In genomic region chr1:101346419-101346818, GRCh38 we compare ENCODE assay signal across 15 cellular contexts.
DNase-seq lines count a peak whose midpoint lies in the region; ATAC-seq, FAIRE-seq and TF ChIP-seq lines count a peak whose summit lies in the region.
"Had no signal": no experiment of that assay in that cellular context is flagged by ENCODE, and none has a peak within 500 bp of the region (broad histone marks: within the 10 kb centered on the region; RNA-seq: fewer than 3 reads in every experiment).

No MANE protein-coding gene starts in this region.

- H3K9ac ChIP-seq in PC-3 (ENCODE audit: low read length) (no peak overlapping the region), GM12878 (ENCODE audit: control insufficient read depth, insufficient read depth, low read length) (no peak overlapping the region)

- peaks cover 12 to 27% (median 17%) of the 10 kb centered on the region in 4 donors for H3K4me1 Mint-ChIP-seq in CD4-positive, CD25-positive, alpha-beta regulatory T cell
- H3K4me1 Mint-ChIP-seq in CD8-positive, alpha-beta memory T cell: peaks cover 34 to 61% (median 45%) of the 10 kb centered on the region in 3 donors
- H3K4me1 Mint-ChIP-seq in activated T-helper 2 cell treated with anti-CD3 and anti-CD28 coated beads, Interferon-gamma antibody, Interleukin-2, Interleukin-4, amounts not matched to agents 10 μg/mL and 5 μg/mL and 100 μg/mL, durations not matched to agents 14 hours and 24 hours and 36 hours (ENCODE audit: low read depth): peaks cover 33% of the 10 kb centered on the region

- TF ChIP-seq EP300 in GM12878 (IDR thresholded peaks at IDR 0.05; ENCODE audit: borderline replicate concordance in 1 of 2, control insufficient read depth in 1 of 2, low read depth in 2 of 2, low read length in 2 of 2): no peak

- H2AFZ ChIP-seq in PC-3 (ENCODE audit: low read length) (no peak overlapping the region), GM12878 (ENCODE audit: control insufficient read depth, low read depth, low read length) (peak overlapping the region; percentile 45)

- TF ChIP-seq POLR2A in GM12878 (IDR thresholded peaks at IDR 0.05; ENCODE audit: low read depth, low read length): no peak

- intact Hi-C loops in PC-3 (cut with micrococcal nuclease) (no loop called here), GM12878 (cut with micrococcal nuclease; ENCODE audit: unreplicated experiment) (no loop called here)
- intact Hi-C loops in activated T-helper 2 cell treated with anti-CD3 and anti-CD28 coated beads, Interferon-gamma antibody, Interleukin-2, Interleukin-4, amounts not matched to agents 10 μg/mL and 5 μg/mL and 100 μg/mL, durations not matched to agents 14 hours and 24 hours and 36 hours (cut with micrococcal nuclease): no loop called here

- TF ChIP-seq CTCF in PC-3 (conservative IDR thresholded peaks at IDR 0.05; ENCODE audit: low read depth, low read length): no peak
- TF ChIP-seq CTCF in GM12878 (IDR thresholded peaks at IDR 0.05 in 2 of 3, conservative IDR thresholded peaks at IDR 0.05 in 1 of 3; ENCODE audit: control insufficient read depth in 2 of 3, extremely low read depth in 1 of 3, insufficient read depth in 1 of 3, low read depth in 3 of 3, low read length in 3 of 3): no peak

- RAD21 ChIA-PET in GM12878 (lab: Charles Lee; ENCODE audit: unreplicated experiment): interaction anchor here (0.9 to 2.2 kb wide), 4 partner anchors 8 to 92 kb away, joined by 3 to 8 read pairs (median 4); no protein-coding TSS in a partner anchor

- H3K36me3 Mint-ChIP-seq in CD4-positive, CD25-positive, alpha-beta regulatory T cell: no peaks in the 10 kb centered on the region
- H3K36me3 Mint-ChIP-seq in CD8-positive, alpha-beta memory T cell: peaks cover 0 to 16% (median 0%) of the 10 kb centered on the region in 3 donors
- H3K36me3 Mint-ChIP-seq in activated T-helper 2 cell treated with anti-CD3 and anti-CD28 coated beads, Interferon-gamma antibody, Interleukin-2, Interleukin-4, amounts not matched to agents 10 μg/mL and 5 μg/mL and 100 μg/mL, durations not matched to agents 14 hours and 24 hours and 36 hours (ENCODE audit: low read depth): no peaks in the 10 kb centered on the region
- H3K36me3 Mint-ChIP-seq: mesothelial cell of epicardium had no signal

- no peak for TF ChIP-seq RAD21 in GM12878 (IDR thresholded peaks at IDR 0.05; ENCODE audit: insufficient read depth, low read depth, low read length)

- peaks cover 28% of the 10 kb centered on the region for H3K27me3 Mint-ChIP-seq in CD4-positive, CD25-positive, alpha-beta regulatory T cell
- no peaks in the 10 kb centered on the region for H3K27me3 Mint-ChIP-seq in CD8-positive, alpha-beta memory T cell
- peaks cover 18% of the 10 kb centered on the region for H3K27me3 Mint-ChIP-seq in activated T-helper 2 cell treated with anti-CD3 and anti-CD28 coated beads, Interferon-gamma antibody, Interleukin-2, Interleukin-4, amounts not matched to agents 10 μg/mL and 5 μg/mL and 100 μg/mL, durations not matched to agents 14 hours and 24 hours and 36 hours (ENCODE audit: low read depth)

- BruUV-seq in PC-3 (replicated peaks; lab: Mats Ljungman, UMichigan) (no TSS peak), GM12878 (replicated peaks; lab: Mats Ljungman, UMichigan) (no TSS peak)

- no peaks in the 10 kb centered on the region for H3K36me3 ChIP-seq in CD4-positive, CD25-positive, alpha-beta regulatory T cell (ENCODE audit: control insufficient read depth, insufficient read depth, low read length)
- no peaks in the 10 kb centered on the region for H3K36me3 ChIP-seq in CD8-positive, alpha-beta memory T cell (ENCODE audit: insufficient read depth, low read length)
- no peaks in the 10 kb centered on the region for H3K36me3 ChIP-seq in PC-3 (ENCODE audit: low read depth, low read length)
- no peaks in the 10 kb centered on the region for H3K36me3 ChIP-seq in GM12878 (ENCODE audit: control insufficient read depth in 2 of 2, insufficient read depth in 2 of 2, low read length in 1 of 2)
- H3K36me3 ChIP-seq: gastrocnemius medialis, neutrophil, thyroid gland had no signal

- H3F3A ChIP-seq in PC-3 (ENCODE audit: low read length, unreplicated experiment): no peaks in the 10 kb centered on the region

- ATAC-seq in CD4-positive, CD25-positive, alpha-beta regulatory T cell (ENCODE audit: low read depth in 2 of 2): no peak
- ATAC-seq in PC-3 (no peak), GM12878 (no peak)
- ATAC-seq: gastrocnemius medialis, left colon had no signal

- peaks cover 2% of the 10 kb centered on the region for H3K27me3 ChIP-seq in CD4-positive, CD25-positive, alpha-beta regulatory T cell (ENCODE audit: control insufficient read depth, insufficient read depth, low read length)
- no peaks in the 10 kb centered on the region for H3K27me3 ChIP-seq in CD8-positive, alpha-beta memory T cell (ENCODE audit: insufficient read depth, low read length, poor library complexity, severe bottlenecking)
- H3K27me3 ChIP-seq in PC-3 (ENCODE audit: low read length) (peaks cover 73% of the 10 kb centered on the region), GM12878 (replicated peaks in 1 of 2; ENCODE audit: control insufficient read depth in 2 of 2, insufficient read depth in 2 of 2, low read length in 1 of 2) (no peaks in the 10 kb centered on the region)
- H3K27me3 ChIP-seq: gastrocnemius medialis, neutrophil, thyroid gland had no signal

- no peak for FAIRE-seq in GM12878 (lab: Jason Lieb, UNC)

- H3K79me2 ChIP-seq in PC-3 (ENCODE audit: low read length) (no peaks in the 10 kb centered on the region), GM12878 (ENCODE audit: control insufficient read depth, insufficient read depth, low read length) (no peaks in the 10 kb centered on the region)

- no peaks in the 10 kb centered on the region for H4K20me1 ChIP-seq in PC-3 (ENCODE audit: low read length)
- H4K20me1 ChIP-seq in GM12878 (ENCODE audit: control insufficient read depth, insufficient read depth): no peaks in the 10 kb centered on the region

- POLR2A ChIA-PET in CD8-positive, alpha-beta memory T cell (lab: Charles Lee): no interaction called here
- POLR2A ChIA-PET in PC-3 (lab: Charles Lee; ENCODE audit: unreplicated experiment): no interaction called here
- POLR2A ChIA-PET in GM12878 (lab: Charles Lee): no interaction called here

- CTCF ChIA-PET in CD8-positive, alpha-beta memory T cell (lab: Charles Lee): interaction anchor here (1.0 to 4.3 kb wide), 5 partner anchors 11 to 108 kb away, joined by 3 to 30 read pairs (median 4); no protein-coding TSS in a partner anchor
- CTCF ChIA-PET in PC-3 (lab: Charles Lee): no interaction called here
- CTCF ChIA-PET in GM12878 (lab: Yijun Ruan, JAX): interaction anchor here (0.6 to 2.6 kb wide), 8 partner anchors 9 to 1103 kb away, joined by 3 to 13 read pairs (median 4); no protein-coding TSS in a partner anchor

- WGBS in GM12878 (ENCODE audit: insufficient coverage, insufficient replicate concordance, low lambda C conversion rate, missing lambda C conversion rate): 96% methylated on average over 2 of the region's 2 CpGs

- no peaks in the 10 kb centered on the region for H3K4me1 ChIP-seq in CD4-positive, CD25-positive, alpha-beta regulatory T cell (ENCODE audit: control insufficient read depth, insufficient read depth, low read length, poor library complexity, severe bottlenecking)
- peaks cover 10% of the 10 kb centered on the region for H3K4me1 ChIP-seq in CD8-positive, alpha-beta memory T cell (ENCODE audit: insufficient read depth, low read length)
- H3K4me1 ChIP-seq in PC-3 (ENCODE audit: insufficient read depth, low read length): no peaks in the 10 kb centered on the region
- H3K4me1 ChIP-seq in GM12878 (ENCODE audit: control insufficient read depth, insufficient read depth, low read length): no peaks in the 10 kb centered on the region
- H3K4me1 ChIP-seq: gastrocnemius medialis, thyroid gland had no signal

- H3K4me3 ChIP-seq in CD4-positive, CD25-positive, alpha-beta regulatory T cell (ENCODE audit: low read depth, low read length): peak overlapping the region; percentile 45
- H3K4me3 ChIP-seq in CD8-positive, alpha-beta memory T cell (ENCODE audit: low read length): peak overlapping the region; percentile 33
- H3K4me3 ChIP-seq in PC-3 (ENCODE audit: low read length): peak overlapping the region; percentile 32
- no peak overlapping the region for H3K4me3 ChIP-seq in GM12878
- H3K4me3 ChIP-seq: gastrocnemius medialis, thyroid gland had no signal

- SMC1A ChIA-PET in GM12878 (lab: Charles Lee; ENCODE audit: uncharacterized antibody, unreplicated experiment): interaction anchor here (0.9 to 4.6 kb wide), 7 partner anchors 12 to 62 kb away, joined by 3 to 28 read pairs (median 6); no protein-coding TSS in a partner anchor

- H3K27ac Mint-ChIP-seq in CD4-positive, CD25-positive, alpha-beta regulatory T cell: peak overlapping the region in 2 of 3 donors; percentile 5 to 75
- H3K27ac Mint-ChIP-seq in CD8-positive, alpha-beta memory T cell: peak overlapping the region; percentile 11 to 93 (median 80)
- no peak overlapping the region for H3K27ac Mint-ChIP-seq in activated T-helper 2 cell treated with anti-CD3 and anti-CD28 coated beads, Interferon-gamma antibody, Interleukin-2, Interleukin-4, amounts not matched to agents 10 μg/mL and 5 μg/mL and 100 μg/mL, durations not matched to agents 14 hours and 24 hours and 36 hours
- H3K27ac Mint-ChIP-seq: mesothelial cell of epicardium had no signal

- H3K27ac ChIP-seq in CD4-positive, CD25-positive, alpha-beta regulatory T cell (ENCODE audit: insufficient read depth, low read length, poor library complexity, severe bottlenecking): no peak overlapping the region
- no peak overlapping the region for H3K27ac ChIP-seq in CD8-positive, alpha-beta memory T cell (ENCODE audit: low read depth, low read length)
- no peak overlapping the region for H3K27ac ChIP-seq in PC-3 (ENCODE audit: low read length)
- H3K27ac ChIP-seq in GM12878 (ENCODE audit: control insufficient read depth, insufficient read depth): no peak overlapping the region
- H3K27ac ChIP-seq: gastrocnemius medialis, neutrophil, thyroid gland had no signal

- H3K4me3 Mint-ChIP-seq in CD4-positive, CD25-positive, alpha-beta regulatory T cell: peak overlapping the region in 2 of 4 donors; percentile 9 to 63
- peak overlapping the region; percentile 26 to 83 (median 80) for H3K4me3 Mint-ChIP-seq in CD8-positive, alpha-beta memory T cell
- no peak overlapping the region for H3K4me3 Mint-ChIP-seq in activated T-helper 2 cell treated with anti-CD3 and anti-CD28 coated beads, Interferon-gamma antibody, Interleukin-2, Interleukin-4, amounts not matched to agents 10 μg/mL and 5 μg/mL and 100 μg/mL, durations not matched to agents 14 hours and 24 hours and 36 hours (ENCODE audit: low read depth)
- H3K4me3 Mint-ChIP-seq: mesothelial cell of epicardium had no signal

- no peaks in the 10 kb centered on the region for H3K9me2 ChIP-seq in PC-3 (replicated peaks; ENCODE audit: low read length)

- in situ Hi-C loops in GM12878 (cut with MboI): no loop called here

- peak overlapping the region; percentile 52 for H3K4me2 ChIP-seq in PC-3 (ENCODE audit: low read length)
- no peak overlapping the region for H3K4me2 ChIP-seq in GM12878 (ENCODE audit: control insufficient read depth, insufficient read depth)

- no peaks in the 10 kb centered on the region for H3K9me3 ChIP-seq in CD4-positive, CD25-positive, alpha-beta regulatory T cell (ENCODE audit: control insufficient read depth in 2 of 2, low read length in 2 of 2)
- no peaks in the 10 kb centered on the region for H3K9me3 ChIP-seq in CD8-positive, alpha-beta memory T cell (ENCODE audit: low read length)
- H3K9me3 ChIP-seq in PC-3 (ENCODE audit: low read length) (no peaks in the 10 kb centered on the region), GM12878 (replicated peaks; ENCODE audit: control insufficient read depth, insufficient read depth, low read length) (no peaks in the 10 kb centered on the region; the same call in 1 of the 3 replicates)
- H3K9me3 ChIP-seq: gastrocnemius medialis, neutrophil, thyroid gland had no signal

- peaks cover 0 to 8% (median 5%) of the 10 kb centered on the region in 7 donors for H3K9me3 Mint-ChIP-seq in CD4-positive, CD25-positive, alpha-beta regulatory T cell
- H3K9me3 Mint-ChIP-seq in CD8-positive, alpha-beta memory T cell: peaks cover 0 to 14% (median 6%) of the 10 kb centered on the region in 5 donors
- H3K9me3 Mint-ChIP-seq in activated T-helper 2 cell treated with anti-CD3 and anti-CD28 coated beads, Interferon-gamma antibody, Interleukin-2, Interleukin-4, amounts not matched to agents 10 μg/mL and 5 μg/mL and 100 μg/mL, durations not matched to agents 14 hours and 24 hours and 36 hours: peaks cover 10% of the 10 kb centered on the region

- DNase-seq in CD4-positive, CD25-positive, alpha-beta regulatory T cell: peak in 1 of 3 donors; percentile 38
- no peak for DNase-seq in CD8-positive, alpha-beta memory T cell
- DNase-seq in PC-3 (no peak), GM12878 (ENCODE audit: low read depth, low spot score) (no peak), islet precursor cell (no peak), DMS 273 treated with DMSO at 0.1 percent for 48 hours (lab: John Stamatoyannopoulos, UW) (no peak), activated gamma-delta T cell (lab: John Stamatoyannopoulos, UW) (no peak)
- no peak for DNase-seq in activated T-helper 2 cell treated with anti-CD3 and anti-CD28 coated beads, Interferon-gamma antibody, Interleukin-2, Interleukin-4, amounts not matched to agents 10 μg/mL and 5 μg/mL and 100 μg/mL, durations not matched to agents 14 hours and 24 hours and 36 hours (ENCODE audit: low spot score)
- DNase-seq: dermis blood vessel endothelial cell, gastrocnemius medialis, left colon, NCI-H146, thyroid gland had no signal
